ENCODE assay signal across 1 cellular context in genomic region chr1:110067957-110068645, GRCh38.
TF ChIP-seq lines count a peak whose summit lies in the region.

No MANE protein-coding gene starts in this region.

TF ChIP-seq in WTC11, 78 proteins besides CTCF, POLR2A, EP300 and RAD21 (continued from another document):
- TF ChIP-seq PRDM15 (CRISPR knock-in tag; IDR thresholded peaks at IDR 0.05) (peak; percentile 60), SOX15 (CRISPR knock-in tag; IDR thresholded peaks at IDR 0.05) (no peak), ZNF512 (CRISPR knock-in tag; IDR thresholded peaks at IDR 0.05; ENCODE audit: borderline replicate concordance) (peak; percentile 10; the same call in 1 of the 2 replicates)
TF ChIP-seq in WTC11: peak in this region for 5.
